Comparison of ENCODE assay signal across 8 cellular contexts in genomic region chr6:144036064-144036873, GRCh38. TPM values are rescaled to one million over a fixed set of nuclear protein-coding genes. Genes with fewer than 3 reads are reported as not detected.
A peak's percentile ranks its signal among the peaks of the same experiment; 100 is the strongest.
DNase-seq lines count a peak whose midpoint lies in the region; ATAC-seq, FAIRE-seq and TF ChIP-seq lines count a peak whose summit lies in the region.

No MANE protein-coding gene starts in this region.

- H3K79me2 ChIP-seq in SK-N-SH (ENCODE audit: insufficient read depth): no peaks in the 10 kb centered on the region

- CTCF ChIA-PET in activated CD4-positive, alpha-beta memory T cell treated with anti-CD3 and anti-CD28 coated beads for 36 hours (lab: Charles Lee): interaction anchor here (1.5 kb wide), 1 partner anchor 94 kb away, joined by 5 read pairs; no protein-coding TSS in a partner anchor
- CTCF ChIA-PET in activated CD4-positive, alpha-beta memory T cell treated with anti-CD3 and anti-CD28 coated beads, Interleukin-2, amount 10 ng/mL, durations not matched to agents 7 days and 5 days (lab: Charles Lee): interaction anchor here (1.0 to 1.3 kb wide), 3 partner anchors 8 to 96 kb away, joined by 3 to 13 read pairs (median 3); no protein-coding TSS in a partner anchor
- CTCF ChIA-PET in SK-N-SH (lab: Yijun Ruan, JAX): interaction anchor here (1.0 kb wide), 1 partner anchor 461 kb away, joined by 5 read pairs; no protein-coding TSS in a partner anchor

- H3K36me3 Mint-ChIP-seq in activated CD4-positive, alpha-beta memory T cell treated with anti-CD3 and anti-CD28 coated beads for 36 hours: no peaks in the 10 kb centered on the region
- peaks cover 4% of the 10 kb centered on the region for H3K36me3 Mint-ChIP-seq in activated CD4-positive, alpha-beta memory T cell treated with anti-CD3 and anti-CD28 coated beads, Interleukin-2, amount 10 ng/mL, durations not matched to agents 7 days and 5 days (ENCODE audit: low read depth)

- H2AFZ ChIP-seq in SK-N-SH (ENCODE audit: low read depth): no peak overlapping the region

- TF ChIP-seq CTCF in SK-N-SH (IDR thresholded peaks at IDR 0.05): no peak
- TF ChIP-seq CTCF in fibroblast of the aortic adventitia (IDR thresholded peaks at IDR 0.05; ENCODE audit: insufficient read depth, low read length): no peak
- no peak for TF ChIP-seq CTCF in pancreas (IDR thresholded peaks at IDR 0.05)

- peak overlapping the region; percentile 50 for H3K4me2 ChIP-seq in SK-N-SH

- no peak overlapping the region; a peak in 1 of 4 replicates for H3K4me3 ChIP-seq in SK-N-SH (ENCODE audit: low read depth in 2 of 2, low read length in 1 of 2)
- H3K4me3 ChIP-seq in fibroblast of the aortic adventitia (ENCODE audit: low read depth, low read length): peak overlapping the region; percentile 51
- peak overlapping the region in 1 of 4 donors; percentile 17 for H3K4me3 ChIP-seq in pancreas

- no peak overlapping the region for H3K4me3 Mint-ChIP-seq in activated CD4-positive, alpha-beta memory T cell treated with anti-CD3 and anti-CD28 coated beads for 36 hours
- H3K4me3 Mint-ChIP-seq in activated CD4-positive, alpha-beta memory T cell treated with anti-CD3 and anti-CD28 coated beads, Interleukin-2, amount 10 ng/mL, durations not matched to agents 7 days and 5 days: no peak overlapping the region

- H4K20me1 ChIP-seq in SK-N-SH (ENCODE audit: insufficient read depth): no peaks in the 10 kb centered on the region

- H3K27me3 Mint-ChIP-seq in activated CD4-positive, alpha-beta memory T cell treated with anti-CD3 and anti-CD28 coated beads for 36 hours: no peaks in the 10 kb centered on the region
- H3K27me3 Mint-ChIP-seq in activated CD4-positive, alpha-beta memory T cell treated with anti-CD3 and anti-CD28 coated beads, Interleukin-2, amount 10 ng/mL, durations not matched to agents 7 days and 5 days: no peaks in the 10 kb centered on the region

- 26% methylated on average over 7 of the region's 8 CpGs for WGBS in SK-N-SH (ENCODE audit: low lambda C conversion rate)
- WGBS in pancreas, 2 donors: 35 to 36% methylated on average over 8 of the region's 8 CpGs

- H3K27ac Mint-ChIP-seq in activated CD4-positive, alpha-beta memory T cell treated with anti-CD3 and anti-CD28 coated beads for 36 hours: no peak overlapping the region
- H3K27ac Mint-ChIP-seq in activated CD4-positive, alpha-beta memory T cell treated with anti-CD3 and anti-CD28 coated beads, Interleukin-2, amount 10 ng/mL, durations not matched to agents 7 days and 5 days: no peak overlapping the region

- H3K27ac ChIP-seq in SK-N-SH (ENCODE audit: low read depth in 2 of 2, low read length in 1 of 2) (no peak overlapping the region), pancreas (peak overlapping the region in 2 of 4 donors; percentile 23 to 29)

- peaks cover 11% of the 10 kb centered on the region for H3K4me1 Mint-ChIP-seq in activated CD4-positive, alpha-beta memory T cell treated with anti-CD3 and anti-CD28 coated beads for 36 hours (ENCODE audit: low read depth)
- peaks cover 16% of the 10 kb centered on the region for H3K4me1 Mint-ChIP-seq in activated CD4-positive, alpha-beta memory T cell treated with anti-CD3 and anti-CD28 coated beads, Interleukin-2, amount 10 ng/mL, durations not matched to agents 7 days and 5 days

- no peaks in the 10 kb centered on the region for H3F3A ChIP-seq in SK-N-SH (replicated peaks; ENCODE audit: insufficient read depth)

- H3K27me3 ChIP-seq in SK-N-SH (ENCODE audit: insufficient read depth): no peaks in the 10 kb centered on the region
- no peaks in the 10 kb centered on the region for H3K27me3 ChIP-seq in pancreas

- intact Hi-C loops in activated CD4-positive, alpha-beta memory T cell treated with anti-CD3 and anti-CD28 coated beads for 36 hours (cut with micrococcal nuclease): loop anchor here (1.0 to 2.0 kb wide), 2 partner anchors 19 to 94 kb away; no protein-coding TSS in a partner anchor
- intact Hi-C loops in pancreas (cut with DNase I): no loop called here

- H3K9ac ChIP-seq in SK-N-SH: no peak overlapping the region

- H3K4me1 ChIP-seq in SK-N-SH (ENCODE audit: control insufficient read depth in 1 of 2, insufficient read depth in 2 of 2, low read depth in 1 of 2, low read length in 1 of 2) (no peaks in the 10 kb centered on the region), pancreas (no peaks in the 10 kb centered on the region)

- H3K9me3 ChIP-seq in SK-N-SH (no peaks in the 10 kb centered on the region), pancreas (no peaks in the 10 kb centered on the region)

- TF ChIP-seq RAD21 in SK-N-SH (IDR thresholded peaks at IDR 0.05; ENCODE audit: low read length): 0 out of 2 replicates have a peak, but pooled peaks have one; percentile 6

- POLR2A ChIA-PET in activated CD4-positive, alpha-beta memory T cell treated with anti-CD3 and anti-CD28 coated beads for 36 hours (lab: Charles Lee): no interaction called here
- POLR2A ChIA-PET in activated CD4-positive, alpha-beta memory T cell treated with anti-CD3 and anti-CD28 coated beads, Interleukin-2, amount 10 ng/mL, durations not matched to agents 7 days and 5 days (lab: Charles Lee): interaction anchor here (1.9 kb wide), 1 partner anchor 19 kb away, joined by 6 read pairs; no protein-coding TSS in a partner anchor
- POLR2A ChIA-PET in SK-N-SH (lab: Yijun Ruan, JAX): no interaction called here

- H3K9me2 ChIP-seq in SK-N-SH: no peaks in the 10 kb centered on the region

- DNase-seq in activated CD4-positive, alpha-beta memory T cell treated with anti-CD3 and anti-CD28 coated beads for 36 hours: peak; percentile 28
- no peak for DNase-seq in activated CD4-positive, alpha-beta memory T cell treated with anti-CD3 and anti-CD28 coated beads, Interleukin-2, amount 10 ng/mL, durations not matched to agents 7 days and 5 days
- DNase-seq in SK-N-SH (no peak), fibroblast of the aortic adventitia (ENCODE audit: low read depth) (peak; percentile 60), pancreas (peak in 1 of 6 donors; percentile 30), NCI-H2227 (lab: John Stamatoyannopoulos, UW; ENCODE audit: unreplicated experiment) (no peak), cerebellum (ENCODE audit: low spot score) (no peak)

- no peaks in the 10 kb centered on the region for H3K36me3 ChIP-seq in SK-N-SH (replicated peaks in 1 of 2; ENCODE audit: control insufficient read depth in 1 of 2, insufficient read depth in 2 of 2, low read length in 1 of 2)
- H3K36me3 ChIP-seq in pancreas: no peaks in the 10 kb centered on the region

- H3K9me3 Mint-ChIP-seq in activated CD4-positive, alpha-beta memory T cell treated with anti-CD3 and anti-CD28 coated beads for 36 hours: no peaks in the 10 kb centered on the region
- no peaks in the 10 kb centered on the region for H3K9me3 Mint-ChIP-seq in activated CD4-positive, alpha-beta memory T cell treated with anti-CD3 and anti-CD28 coated beads, Interleukin-2, amount 10 ng/mL, durations not matched to agents 7 days and 5 days

- TF ChIP-seq EP300 in SK-N-SH (IDR thresholded peaks at IDR 0.05; ENCODE audit: borderline replicate concordance in 1 of 2, low read depth in 1 of 2, low read length in 1 of 2): no peak

- FAIRE-seq in pancreas (lab: Jason Lieb, UNC): no peak

- ATAC-seq in HG02759 (IDR thresholded peaks at IDR 0.05; ENCODE audit: unreplicated experiment) (peak; percentile 81), pancreas (peak; percentile 46 to 85 (median 70))

TF ChIP-seq in SK-N-SH, 30 proteins besides CTCF, POLR2A, EP300 and RAD21 (continues in another document):
- TF ChIP-seq FOXJ3 (CRISPR knock-in tag; IDR thresholded peaks at IDR 0.05): no peak
- TF ChIP-seq EZH2phosphoT487 (IDR thresholded peaks at IDR 0.05; ENCODE audit: borderline replicate concordance, low read depth): no peak

RNA-seq across cellular contexts. Expression of gene PLAGL1, which starts 28.2 kb away (rescaled TPM):
- total RNA-seq in activated CD4-positive, alpha-beta memory T cell treated with anti-CD3 and anti-CD28 coated beads for 36 hours: 10 to 100 TPM; 13.4 to 16.3 TPM
- 1 to 10 TPM; 5.7 to 6.3 TPM for total RNA-seq in activated CD4-positive, alpha-beta memory T cell treated with anti-CD3 and anti-CD28 coated beads, Interleukin-2, amount 10 ng/mL, durations not matched to agents 7 days and 5 days
- polyA plus RNA-seq in SK-N-SH (2012; rRNA removed) (22.6 and 25.8 TPM in 2 replicates), pancreas (10 to 100 TPM; 17.3 to 31.6 TPM)
- polyA plus RNA-seq in SK-N-SH (2012; cell fraction: cytosol; rRNA removed): 11.3 and 14.0 TPM in 2 replicates
- 118 and 136 TPM in 2 replicates for polyA plus RNA-seq in SK-N-SH (2012; cell fraction: nucleus; rRNA removed)
- total RNA-seq in fibroblast of the aortic adventitia (ENCODE audit: low replicate concordance) (18.5 and 35.2 TPM in 2 replicates), pancreas (10 to 100 TPM; 12.5 to 22.9 (median 14.6) TPM), cerebellum (20.1 TPM)

RNA-seq across cellular contexts. Expression of gene SF3B5, which starts 59.1 kb away (rescaled TPM):
- total RNA-seq in activated CD4-positive, alpha-beta memory T cell treated with anti-CD3 and anti-CD28 coated beads for 36 hours: 100 to 1,000 TPM; 162 to 171 TPM
- 100 to 1,000 TPM; 128 to 130 TPM for total RNA-seq in activated CD4-positive, alpha-beta memory T cell treated with anti-CD3 and anti-CD28 coated beads, Interleukin-2, amount 10 ng/mL, durations not matched to agents 7 days and 5 days
- polyA plus RNA-seq in SK-N-SH (2012; rRNA removed) (281 and 316 TPM in 2 replicates), pancreas (100 to 1,000 TPM in 1 of 2 donors, 10 to 100 TPM in 1; 89.3 to 138 TPM)
- 203 and 268 TPM in 2 replicates for polyA plus RNA-seq in SK-N-SH (2012; cell fraction: cytosol; rRNA removed)
- 115 and 168 TPM in 2 replicates for polyA plus RNA-seq in SK-N-SH (2012; cell fraction: nucleus; rRNA removed)
- total RNA-seq in fibroblast of the aortic adventitia (ENCODE audit: low replicate concordance) (14.8 and 115 TPM in 2 replicates), pancreas (10 to 100 TPM; 45.2 to 97.2 (median 68.7) TPM), cerebellum (46.2 TPM)

Comparison
In these comparisons a context has a peak if more than half of its experiments do, and no peak if none do; other contexts are left out.
1. DNase-seq: peak in activated CD4-positive, alpha-beta memory T cell treated with anti-CD3 and anti-CD28 coated beads for 36 hours (single experiment) and fibroblast of the aortic adventitia (single experiment); none in activated CD4-positive, alpha-beta memory T cell treated with anti-CD3 and anti-CD28 coated beads, Interleukin-2, amount 10 ng/mL, durations not matched to agents 7 days and 5 days (single experiment), SK-N-SH (single experiment), NCI-H2227 (single experiment) and cerebellum (single experiment).